In the genomic region with DNA sequence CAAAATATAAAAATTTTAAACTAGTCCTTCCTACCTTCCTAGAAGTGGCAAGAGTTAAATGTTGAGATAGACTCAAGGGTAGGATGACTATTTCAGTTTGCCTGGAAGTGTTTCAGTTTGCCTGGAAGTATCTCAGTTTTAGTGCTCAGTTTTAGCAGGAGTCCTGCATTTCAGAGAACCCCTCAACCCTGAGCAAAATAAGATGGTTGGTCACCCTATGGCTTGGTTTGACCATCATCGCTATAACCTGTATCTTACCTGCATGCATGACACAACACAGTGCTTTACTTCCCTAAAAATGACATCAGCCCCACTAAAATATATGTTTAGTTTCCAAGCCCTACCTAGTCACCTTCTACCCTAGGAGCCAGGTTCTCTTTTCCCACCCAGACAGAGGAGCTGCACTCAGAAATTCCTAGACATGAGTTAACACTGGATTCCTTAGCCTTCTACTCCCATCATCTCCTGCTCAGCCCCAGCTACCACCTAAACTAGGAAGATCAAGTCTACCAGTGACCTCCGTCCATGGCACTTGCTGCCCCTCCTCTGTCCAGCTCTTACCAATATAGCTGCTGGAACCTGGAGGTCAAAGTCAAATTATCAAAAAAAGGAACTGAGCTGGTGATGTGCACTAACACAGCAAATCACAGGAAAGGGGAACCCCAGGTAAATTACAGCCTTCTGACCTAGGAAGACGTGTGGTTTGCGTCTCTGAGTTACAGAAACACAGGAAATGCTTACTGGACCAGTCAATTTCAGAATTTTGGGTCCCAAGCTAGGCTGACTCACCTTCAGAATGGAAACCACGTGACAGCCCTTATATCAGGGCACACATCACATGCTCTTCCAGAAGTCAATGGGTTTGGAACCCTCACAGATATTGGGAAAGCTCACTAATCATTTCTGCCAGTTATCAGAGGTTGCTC, we compare ENCODE assay signal across 9 cellular contexts. TPM values are rescaled to one million over a fixed set of nuclear protein-coding genes. Genes with fewer than 3 reads are reported as not detected.
DNase-seq lines count a peak whose midpoint lies in the region; ATAC-seq and TF ChIP-seq lines count a peak whose summit lies in the region.
"Had no signal": no experiment of that assay in that cellular context is flagged by ENCODE, and none has a peak within 500 bp of the region (broad histone marks: within the 10 kb centered on the region; RNA-seq: fewer than 3 reads in every experiment).

No MANE protein-coding gene starts in this region.

- no peak overlapping the region for H3K14ac ChIP-seq in H9 (ENCODE audit: insufficient read depth, low read length)

- no peaks in the 10 kb centered on the region for H3K9me3 ChIP-seq in H9 (ENCODE audit: control insufficient read depth, low read depth, low read length)

- peaks cover 14% of the 10 kb centered on the region for H3K23me2 ChIP-seq in H9 (ENCODE audit: insufficient read length, low read depth, low read length, poor library complexity, severe bottlenecking)

- ATAC-seq in GM18868 (IDR thresholded peaks at IDR 0.05; ENCODE audit: unreplicated experiment): peak; percentile 89
- peak; percentile 85 for ATAC-seq in GM21825 (IDR thresholded peaks at IDR 0.05; ENCODE audit: unreplicated experiment)

- no peak overlapping the region for H3K9ac ChIP-seq in H9 (ENCODE audit: extremely low read depth, insufficient read length, low read length)

- no peak overlapping the region for H2BK20ac ChIP-seq in H9 (ENCODE audit: low read depth, low read length, poor library complexity, severe bottlenecking)

- no peak overlapping the region for H2AK5ac ChIP-seq in H9 (ENCODE audit: insufficient read length, low read length)

- DNase-seq in MV-4-11 (lab: John Stamatoyannopoulos, UW) (peak; percentile 59), fibroblast of mammary gland (ENCODE audit: low read depth) (peak; percentile 58), lower leg skin (ENCODE audit: low spot score in 2 of 2) (no peak), H9 (no peak), NCI-H1694 treated with DMSO at 0.1 percent for 48 hours (lab: John Stamatoyannopoulos, UW) (no peak), NCI-H82 (lab: John Stamatoyannopoulos, UW) (no peak)

- no peaks in the 10 kb centered on the region for H3K79me1 ChIP-seq in H9 (ENCODE audit: insufficient read depth, low read depth, low read length, poor library complexity, severe bottlenecking)

- H2BK5ac ChIP-seq in H9 (ENCODE audit: insufficient read length, low read length): no peak overlapping the region

- peaks cover 34% of the 10 kb centered on the region for H3K27me3 ChIP-seq in H9 (ENCODE audit: insufficient read depth, low read length)

- H2BK12ac ChIP-seq in H9 (ENCODE audit: insufficient read length, low read depth, low read length): no peak overlapping the region

- TF ChIP-seq POLR2A in lower leg skin (IDR thresholded peaks at IDR 0.05): no peak

- H2BK15ac ChIP-seq in H9 (ENCODE audit: low read depth, low read length): no peak overlapping the region

- H2AFZ ChIP-seq in H9 (ENCODE audit: low read length): no peak overlapping the region

- H3K4me3 ChIP-seq in fibroblast of mammary gland (ENCODE audit: control insufficient read depth, low read depth, low read length) (no peak overlapping the region), lower leg skin (ENCODE audit: low read depth, poor library complexity, severe bottlenecking) (no peak overlapping the region)

- no peaks in the 10 kb centered on the region for H4K20me1 ChIP-seq in H9 (ENCODE audit: control insufficient read depth, insufficient read depth, insufficient read length)

- no peak overlapping the region for H3K23ac ChIP-seq in H9 (ENCODE audit: insufficient read length, low read depth, low read length)

- intact Hi-C loops in lower leg skin (cut with DNase I; ENCODE audit: low total_unique reads): no loop called here

- H3T11ph ChIP-seq in H9 (ENCODE audit: low read length): no peak overlapping the region

- H3K4me1 Mint-ChIP-seq in H9: peaks cover 13 to 17% of the 10 kb centered on the region in 2 experiments

- no peak overlapping the region for H3K4ac ChIP-seq in H9 (ENCODE audit: low read depth, low read length)

- no peaks in the 10 kb centered on the region for H3K79me2 ChIP-seq in H9 (ENCODE audit: insufficient read depth, low read length)

- no peak overlapping the region for H3K18ac ChIP-seq in H9 (ENCODE audit: insufficient read length, low read depth, low read length)

- no peak overlapping the region for H4K8ac ChIP-seq in H9 (replicated peaks; ENCODE audit: insufficient read length, low read depth, low read length)

- H3K4me3 Mint-ChIP-seq in H9: no peak overlapping the region

- TF ChIP-seq CTCF in fibroblast of mammary gland (conservative IDR thresholded peaks at IDR 0.05; ENCODE audit: control insufficient read depth, insufficient read depth, low read depth, low read length) (no peak), lower leg skin (IDR thresholded peaks at IDR 0.05) (no peak), H9 (conservative IDR thresholded peaks at IDR 0.05) (no peak)

- 55 to 56% methylated on average over 5 of the region's 5 CpGs for WGBS in lower leg skin, 2 donors
- WGBS in H9 (ENCODE audit: extremely low coverage, insufficient read length, low lambda C conversion rate): no CpG with 5 or more reads among the region's 5 CpGs

- H3K27me3 Mint-ChIP-seq in H9 (ENCODE audit: low read depth): peaks cover 88% of the 10 kb centered on the region

- H3K4me2 ChIP-seq in H9 (ENCODE audit: insufficient read depth, insufficient read length, low read length): no peak overlapping the region

- H3K27ac Mint-ChIP-seq in H9: no peak overlapping the region

- no peak overlapping the region for H2BK120ac ChIP-seq in H9 (ENCODE audit: low read depth, low read length, poor library complexity, severe bottlenecking)

- H3K9me3 Mint-ChIP-seq in H9: no peaks in the 10 kb centered on the region; a peak in 1 of 5 replicates

- H4K5ac ChIP-seq in H9 (ENCODE audit: insufficient read length, low read depth, low read length): no peak overlapping the region

- H3K4me1 ChIP-seq in H9 (ENCODE audit: insufficient read depth, low read length): peaks cover 5% of the 10 kb centered on the region; the same call in 1 of the 2 replicates

- no peak overlapping the region for H3K27ac ChIP-seq in H9 (ENCODE audit: insufficient read length, low read depth, low read length)

- no peak overlapping the region for H4K91ac ChIP-seq in H9 (ENCODE audit: insufficient read length, low read depth, low read length)

- no peak overlapping the region for H3K56ac ChIP-seq in H9 (ENCODE audit: insufficient read length, low read depth, low read length)

- H3K36me3 Mint-ChIP-seq in H9 (ENCODE audit: insufficient read depth in 1 of 3, low read depth in 3 of 3): no peaks in the 10 kb centered on the region

RNA-seq across cellular contexts. Expression of gene G0S2, which starts 2.2 kb away (rescaled TPM):
- total RNA-seq in lower leg skin (10 to 100 TPM in 3 of 4 donors, 1 to 10 TPM in 1; 4.9 to 68.7 (median 30.5) TPM), H9 (2021) (0.26 and 0.35 TPM in 2 replicates)

RNA-seq across cellular contexts. Expression of gene LAMB3, which starts 20.7 kb away (rescaled TPM):
- total RNA-seq in lower leg skin (100 to 1,000 TPM in 3 of 4 donors, 10 to 100 TPM in 1; 70.0 to 181 (median 123) TPM), H9 (2021) (0.26 and 0.28 TPM in 2 replicates)

RNA-seq across cellular contexts. Expression of gene HSD11B1, which starts 31.7 kb away (rescaled TPM):
- 100 to 1,000 TPM in 1 of 4 donors, 10 to 100 TPM in 3; 37.1 to 166 (median 55.9) TPM for total RNA-seq in lower leg skin
- not detected in 2 replicates for total RNA-seq in H9 (2021)
- total RNA-seq: SK-MEL-5 had no signal

Comparison
In these comparisons a context has a peak if more than half of its experiments do, and no peak if none do; other contexts are left out.
1. DNase-seq: peak in MV-4-11 (single experiment) and fibroblast of mammary gland (single experiment); none in lower leg skin (0 of 2), H9 (single experiment), NCI-H1694 treated with DMSO at 0.1 percent for 48 hours (single experiment) and NCI-H82 (single experiment).
2. RNA of gene LAMB3, which starts 20.7 kb away (total RNA-seq): 70.0 to 181 TPM in lower leg skin; 0.26 to 0.28 TPM in H9; every median in the first group is over 10 times any median in the second.
3. RNA of gene HSD11B1, which starts 31.7 kb away (total RNA-seq): 37.1 to 166 TPM in lower leg skin; not detected in H9; every median in the first group is over 10 times any median in the second.